Comparison of ENCODE assay signal across 8 cellular contexts in genomic region chr4:153151535-153152452, GRCh38. TPM values are rescaled to one million over a fixed set of nuclear protein-coding genes. Genes with fewer than 3 reads are reported as not detected.
DNase-seq lines count a peak whose midpoint lies in the region; ATAC-seq, FAIRE-seq and TF ChIP-seq lines count a peak whose summit lies in the region.

No MANE protein-coding gene starts in this region.

- H3K27ac ChIP-seq in A549 (peak overlapping the region; percentile 83 to 88; a peak in 3 of 6 replicates), foreskin keratinocyte (no peak overlapping the region), pancreas (peak overlapping the region in 2 of 4 donors; percentile 38 to 73)

- POLR2A ChIA-PET in A549 (lab: Yijun Ruan, JAX): interaction anchor here (0.5 kb wide), 1 partner anchor 490 kb away, joined by 3 read pairs; no protein-coding TSS in a partner anchor
- POLR2A ChIA-PET in activated B cell treated with CpG ODN at 0.5 μM for 24 hours (lab: Charles Lee): interaction anchor here (0.6 to 1.7 kb wide), 4 partner anchors 10 to 285 kb away, joined by 3 to 16 read pairs (median 4); no protein-coding TSS in a partner anchor

- H3K27ac Mint-ChIP-seq in activated B cell treated with CpG ODN at 0.5 μM for 24 hours: peak overlapping the region; percentile 92

- no peaks in the 10 kb centered on the region for H3K36me3 ChIP-seq in pancreas

- ATAC-seq in A549 (no peak), activated B cell treated with CpG ODN at 0.5 μM for 24 hours (ENCODE audit: low read depth) (peak; percentile 65), foreskin keratinocyte (peak; percentile 49), pancreas (peak; percentile 78 to 87 (median 84)), GM21723 (IDR thresholded peaks at IDR 0.05; ENCODE audit: unreplicated experiment) (no peak)

- intact Hi-C loops in activated B cell treated with CpG ODN at 0.5 μM for 24 hours (cut with micrococcal nuclease) (loop anchor here (2.0 kb wide), 4 partner anchors 13 to 315 kb away; partner anchors contain the start of gene TMEM131L), pancreas (cut with DNase I) (no loop called here)

- CTCF ChIA-PET in A549 (lab: Yijun Ruan, JAX): interaction anchor here (0.7 to 1.5 kb wide), 3 partner anchors 9 to 24 kb away, joined by 3 to 6 read pairs (median 5); no protein-coding TSS in a partner anchor
- CTCF ChIA-PET in activated B cell treated with CpG ODN at 0.5 μM for 24 hours (lab: Charles Lee): interaction anchor here (0.6 to 1.0 kb wide), 4 partner anchors 9 to 166 kb away, joined by 3 to 4 read pairs (median 3); no protein-coding TSS in a partner anchor

- peak overlapping the region; percentile 46 for H3K4me3 Mint-ChIP-seq in activated B cell treated with CpG ODN at 0.5 μM for 24 hours

- no peak for FAIRE-seq in A549 (lab: Jason Lieb, UNC)
- no peak for FAIRE-seq in pancreas (lab: Jason Lieb, UNC)

- peaks cover 35% of the 10 kb centered on the region for H3K27me3 Mint-ChIP-seq in activated B cell treated with CpG ODN at 0.5 μM for 24 hours

- no peak for TF ChIP-seq POLR2A in A549 (IDR thresholded peaks at IDR 0.05; ENCODE audit: low read length)

- WGBS in A549 (ENCODE audit: missing lambda C conversion rate): 43% methylated on average over 28 of the region's 31 CpGs
- WGBS in pancreas, 2 donors: 17 to 21% methylated on average over 31 of the region's 31 CpGs

- H3K27me3 ChIP-seq in foreskin keratinocyte (peaks cover 50% of the 10 kb centered on the region), pancreas (no peaks in the 10 kb centered on the region)

- no peak for TF ChIP-seq RAD21 in A549 (conservative IDR thresholded peaks at IDR 0.05 in 1 of 2, IDR thresholded peaks at IDR 0.05 in 1 of 2)

- H3K4me1 ChIP-seq in A549 (peaks cover 32% of the 10 kb centered on the region), foreskin keratinocyte (peaks cover 4% of the 10 kb centered on the region), pancreas (no peaks in the 10 kb centered on the region)

- H3K9me3 ChIP-seq in A549: no peaks in the 10 kb centered on the region
- no peaks in the 10 kb centered on the region for H3K9me3 ChIP-seq in pancreas

- peaks cover 35% of the 10 kb centered on the region for H3K4me1 Mint-ChIP-seq in activated B cell treated with CpG ODN at 0.5 μM for 24 hours

- H3K4me3 ChIP-seq in A549: peak overlapping the region; percentile 55
- peak overlapping the region; percentile 35 to 67 (median 43) for H3K4me3 ChIP-seq in pancreas

- DNase-seq in A549 (ENCODE audit: low read depth in 1 of 2, low spot score in 1 of 2): peak in 1 of 2 experiments; percentile 25
- peak; percentile 27 for DNase-seq in GM19238 (ENCODE audit: insufficient read length, low spot score)
- peak; percentile 70 for DNase-seq in NCI-H2029 (lab: John Stamatoyannopoulos, UW)
- peak; percentile 71 for DNase-seq in activated B cell treated with CpG ODN at 0.5 μM for 24 hours
- DNase-seq in foreskin keratinocyte: no peak
- DNase-seq in pancreas: peak; percentile 79 to 92 (median 82)
- DNase-seq in NK-92 (lab: John Stamatoyannopoulos, UW; ENCODE audit: unreplicated experiment): no peak

- H3K9me3 Mint-ChIP-seq in activated B cell treated with CpG ODN at 0.5 μM for 24 hours: no peaks in the 10 kb centered on the region

- TF ChIP-seq CTCF in A549 (IDR thresholded peaks at IDR 0.05) (no peak), activated B cell treated with CpG ODN at 0.5 μM for 24 hours (IDR thresholded peaks at IDR 0.05) (no peak), foreskin keratinocyte (conservative IDR thresholded peaks at IDR 0.05) (no peak), pancreas (IDR thresholded peaks at IDR 0.05) (no peak)

- no peak for TF ChIP-seq EP300 in A549 (IDR thresholded peaks at IDR 0.05)

- H3K4me2 ChIP-seq in A549: peak overlapping the region; percentile 92

- no peaks in the 10 kb centered on the region for H3K36me3 Mint-ChIP-seq in activated B cell treated with CpG ODN at 0.5 μM for 24 hours (ENCODE audit: low read depth)

TF ChIP-seq in A549, 52 proteins besides CTCF, POLR2A, EP300 and RAD21:
- TF ChIP-seq POLR2AphosphoS2 (conservative IDR thresholded peaks at IDR 0.05; ENCODE audit: low read length) (no peak), RARB (CRISPR knock-in tag; IDR thresholded peaks at IDR 0.05) (no peak)

RNA-seq across cellular contexts. Expression of gene TRIM2, which starts 52.4 kb away (rescaled TPM):
- 0.92 and 1.0 TPM in 2 replicates for polyA plus RNA-seq in A549 (2011; rRNA removed)
- polyA plus RNA-seq in A549 (2012; cell fraction: cytosol; rRNA removed): 0.14 and 0.29 TPM in 2 replicates
- polyA plus RNA-seq in A549 (2012; cell fraction: nucleus; rRNA removed): 0.32 and 0.44 TPM in 2 replicates
- polyA plus RNA-seq in A549 (2017; fragmentation: RNase III; extraction: RNeasy Plus Mini Kit Qiagen cat#74134 plus additional on column Dnase treatment): 1.0 to 1.4 TPM (median 1.2 TPM) in 3 replicates
- polyA minus RNA-seq in A549 (2011; rRNA and poly(A)+ RNA removed): 5.2 and 6.1 TPM in 2 replicates
- 5.1 and 5.5 TPM in 2 replicates for total RNA-seq in activated B cell treated with CpG ODN at 0.5 μM for 24 hours
- total RNA-seq in foreskin keratinocyte: 7.0 and 9.9 TPM in 2 replicates
- 0.91 and 1.8 TPM in 2 replicates for polyA plus RNA-seq in foreskin keratinocyte
- total RNA-seq in pancreas: 10 to 100 TPM; 17.6 to 39.2 (median 25.5) TPM
- 10 to 100 TPM; 11.0 to 11.9 TPM for polyA plus RNA-seq in pancreas

Comparison
In these comparisons a context has a peak if more than half of its experiments do, and no peak if none do; other contexts are left out.
1. ATAC-seq: peak in activated B cell treated with CpG ODN at 0.5 μM for 24 hours (single experiment), foreskin keratinocyte (single experiment) and pancreas (4 of 4); none in A549 (0 of 2) and GM21723 (single experiment).
2. DNase-seq: peak in GM19238 (single experiment), NCI-H2029 (single experiment), activated B cell treated with CpG ODN at 0.5 μM for 24 hours (single experiment) and pancreas (6 of 6); none in foreskin keratinocyte (0 of 2) and NK-92 (single experiment).